10 cellular contexts compared by ENCODE assay signal in genomic region chr2:136136921-136137320, GRCh38. TPM values are rescaled to one million over a fixed set of nuclear protein-coding genes. Genes with fewer than 3 reads are reported as not detected.
A peak's percentile ranks its signal among the peaks of the same experiment; 100 is the strongest.
DNase-seq lines count a peak whose midpoint lies in the region; ATAC-seq and TF ChIP-seq lines count a peak whose summit lies in the region.
"Had no signal": no experiment of that assay in that cellular context is flagged by ENCODE, and none has a peak within 500 bp of the region (broad histone marks: within the 10 kb centered on the region; RNA-seq: fewer than 3 reads in every experiment).

No MANE protein-coding gene starts in this region.

- ATAC-seq in activated T-cell treated with anti-CD3 and anti-CD28 coated beads, Interleukin-2, amount 50 U/mL, for 4 hours = no peak
- ATAC-seq in naive thymus-derived CD8-positive, alpha-beta T cell = peak in 1 of 2 donors; percentile 1
- no peak for ATAC-seq in GM21786 (IDR thresholded peaks at IDR 0.05; ENCODE audit: unreplicated experiment)

- peaks cover 96% of the 10 kb centered on the region for H3K4me1 Mint-ChIP-seq in activated T-cell treated with anti-CD3 and anti-CD28 coated beads, Interleukin-2, amount 50 U/mL, for 4 hours (ENCODE audit: low read depth)
- H3K4me1 Mint-ChIP-seq in naive thymus-derived CD8-positive, alpha-beta T cell = peaks cover 54 to 99% (median 95%) of the 10 kb centered on the region in 4 donors
- H3K4me1 Mint-ChIP-seq in osteocyte (ENCODE audit: unreplicated experiment) = no peaks in the 10 kb centered on the region

- H3K27ac Mint-ChIP-seq in naive thymus-derived CD8-positive, alpha-beta T cell = peak overlapping the region; percentile 99 to 100 (median 100)
- H3K27ac Mint-ChIP-seq in osteocyte (ENCODE audit: unreplicated experiment) = no peak overlapping the region

- no peaks in the 10 kb centered on the region for H4K20me1 ChIP-seq in DOHH2 (ENCODE audit: control insufficient read depth, insufficient read depth, low read depth, low read length)

- H3K9me2 ChIP-seq in DOHH2 (replicated peaks; ENCODE audit: control insufficient read depth, low read length) = no peaks in the 10 kb centered on the region

- H3F3A ChIP-seq in DOHH2 (ENCODE audit: control insufficient read depth, insufficient read depth) = peaks cover 46% of the 10 kb centered on the region

- no peaks in the 10 kb centered on the region for H3K36me3 Mint-ChIP-seq in activated T-cell treated with anti-CD3 and anti-CD28 coated beads, Interleukin-2, amount 50 U/mL, for 4 hours (ENCODE audit: insufficient read depth)
- no peaks in the 10 kb centered on the region for H3K36me3 Mint-ChIP-seq in naive thymus-derived CD8-positive, alpha-beta T cell
- H3K36me3 Mint-ChIP-seq in osteocyte (ENCODE audit: unreplicated experiment) = no peaks in the 10 kb centered on the region

- no peaks in the 10 kb centered on the region for H3K9me3 Mint-ChIP-seq in activated T-cell treated with anti-CD3 and anti-CD28 coated beads, Interleukin-2, amount 50 U/mL, for 4 hours
- no peaks in the 10 kb centered on the region for H3K9me3 Mint-ChIP-seq in naive thymus-derived CD8-positive, alpha-beta T cell
- H3K9me3 Mint-ChIP-seq in osteocyte (ENCODE audit: unreplicated experiment) = no peaks in the 10 kb centered on the region

- peak; percentile 7 for DNase-seq in NCI-H1105 (lab: John Stamatoyannopoulos, UW)
- DNase-seq in activated T-cell treated with anti-CD3 and anti-CD28 coated beads, Interleukin-2, amount 50 U/mL, for 4 hours = no peak
- DNase-seq in naive thymus-derived CD8-positive, alpha-beta T cell = peak in 2 of 10 donors; percentile 39 to 70
- DNase-seq in pons (ENCODE audit: low spot score) = no peak
- no peak for DNase-seq in osteocyte (ENCODE audit: extremely low spot score, unreplicated experiment)
- no peak for DNase-seq in amniotic stem cell (lab: John Stamatoyannopoulos, UW)
- DNase-seq: brain microvascular endothelial cell had no signal

- H3K4me3 ChIP-seq in DOHH2 (ENCODE audit: low read length) = peak overlapping the region; percentile 58
- H3K4me3 ChIP-seq: gastroesophageal sphincter had no signal

- no peaks in the 10 kb centered on the region for H3K36me3 ChIP-seq in DOHH2 (ENCODE audit: control insufficient read depth, low read length)
- H3K36me3 ChIP-seq: brain microvascular endothelial cell, gastroesophageal sphincter had no signal

- peak overlapping the region; percentile 92 for H3K27ac ChIP-seq in DOHH2 (ENCODE audit: low read depth, low read length)
- H3K27ac ChIP-seq: brain microvascular endothelial cell had no signal

- peak overlapping the region; percentile 86 for H3K4me2 ChIP-seq in DOHH2 (ENCODE audit: low read length)

- H3K27me3 ChIP-seq in DOHH2 (ENCODE audit: control insufficient read depth, low read length) = no peaks in the 10 kb centered on the region
- H3K27me3 ChIP-seq: brain microvascular endothelial cell, gastroesophageal sphincter had no signal

- H3K27me3 Mint-ChIP-seq in activated T-cell treated with anti-CD3 and anti-CD28 coated beads, Interleukin-2, amount 50 U/mL, for 4 hours (ENCODE audit: low read depth) = no peaks in the 10 kb centered on the region
- H3K27me3 Mint-ChIP-seq in naive thymus-derived CD8-positive, alpha-beta T cell = no peaks in the 10 kb centered on the region
- H3K27me3 Mint-ChIP-seq in osteocyte (ENCODE audit: unreplicated experiment) = no peaks in the 10 kb centered on the region

- POLR2A ChIA-PET in naive thymus-derived CD8-positive, alpha-beta T cell (lab: Charles Lee) = interaction anchor here (0.6 to 17.3 kb wide), 25 partner anchors 8 to 1084 kb away, joined by 3 to 703 read pairs (median 7); partner anchors contain the start of genes CXCR4 and DARS1

- H3K79me2 ChIP-seq in DOHH2 (ENCODE audit: control insufficient read depth, low read length) = no peaks in the 10 kb centered on the region

- TF ChIP-seq CTCF in DOHH2 (IDR thresholded peaks at IDR 0.05; ENCODE audit: low read depth, low read length, poor library complexity, severe bottlenecking) (no peak), osteocyte (IDR thresholded peaks at IDR 0.05) (no peak)

- H3K9me3 ChIP-seq in DOHH2 (ENCODE audit: control insufficient read depth, insufficient read depth, low read length) = no peaks in the 10 kb centered on the region
- H3K9me3 ChIP-seq: gastroesophageal sphincter had no signal

- H3K4me1 ChIP-seq in DOHH2 (ENCODE audit: control insufficient read depth, low read length) = peaks cover 98% of the 10 kb centered on the region

- H3K4me3 Mint-ChIP-seq in activated T-cell treated with anti-CD3 and anti-CD28 coated beads, Interleukin-2, amount 50 U/mL, for 4 hours = peak overlapping the region; percentile 29
- H3K4me3 Mint-ChIP-seq in naive thymus-derived CD8-positive, alpha-beta T cell = peak overlapping the region; percentile 64 to 89 (median 82)
- no peak overlapping the region for H3K4me3 Mint-ChIP-seq in osteocyte (ENCODE audit: unreplicated experiment)

RNA-seq across cellular contexts. Expression of gene CXCR4, which starts 19.0 kb away (rescaled TPM):
- 10 to 100 TPM; 17.6 to 28.5 (median 24.0) TPM for total RNA-seq in activated T-cell treated with anti-CD3 and anti-CD28 coated beads, Interleukin-2, amount 50 U/mL, for 4 hours
- total RNA-seq in naive thymus-derived CD8-positive, alpha-beta T cell = 100 to 1,000 TPM; 366 TPM
- 1,000 to 10,000 TPM in 1 of 3 donors, 100 to 1,000 TPM in 2; 439 to 1,161 (median 485) TPM for polyA plus RNA-seq in naive thymus-derived CD8-positive, alpha-beta T cell
- total RNA-seq in osteocyte = not detected in 2 replicates

Comparison
In these comparisons a context has a peak if more than half of its experiments do, and no peak if none do; other contexts are left out.
1. RNA of gene CXCR4, which starts 19.0 kb away (total RNA-seq): 366 TPM in naive thymus-derived CD8-positive, alpha-beta T cell and 17.6 to 28.5 TPM in activated T-cell treated with anti-CD3 and anti-CD28 coated beads, Interleukin-2, amount 50 U/mL, for 4 hours; not detected in osteocyte; every median in the first group is over 10 times any median in the second.